42 cellular contexts compared by ENCODE assay signal in genomic region chr14:101512396-101512695, GRCh38. TPM values are rescaled to one million over a fixed set of nuclear protein-coding genes. Genes with fewer than 3 reads are reported as not detected.
"Had no signal": no experiment of that assay in that cellular context is flagged by ENCODE, and none has a peak within 500 bp of the region (broad histone marks: within the 10 kb centered on the region; RNA-seq: fewer than 3 reads in every experiment).

No MANE protein-coding gene starts in this region.

- H3K9me3 Mint-ChIP-seq: activated T-helper 1 cell treated with anti-CD3 and anti-CD28 coated beads, Interleukin-12 subunit alpha, Interleukin-12 subunit beta, Interleukin-2, Interleukin-4 antibody, amounts not matched to agents 30 ng/mL and 10 ng/mL and 1 ng/mL, durations not matched to agents 14 hours and 24 hours and 36 hours; central memory CD8-positive, alpha-beta T cell had no signal

- FAIRE-seq: astrocyte, bronchial epithelial cell, TTC549 had no signal

- H3K4me3 Mint-ChIP-seq: activated CD4-positive, alpha-beta memory T cell treated with anti-CD3 and anti-CD28 coated beads for 36 hours; activated CD4-positive, alpha-beta T cell treated with anti-CD3 and anti-CD28 coated beads for 36 hours; activated CD4-positive, alpha-beta T cell treated with anti-CD3 and anti-CD28 coated beads, Interleukin-2, amount 10 ng/mL, durations not matched to agents 7 days and 5 days; activated CD8-positive, alpha-beta T cell treated with anti-CD3 and anti-CD28 coated beads for 36 hours; activated naive CD4-positive, alpha-beta T cell treated with anti-CD3 and anti-CD28 coated beads for 36 hours; activated naive CD8-positive, alpha-beta T cell treated with anti-CD3 and anti-CD28 coated beads for 36 hours; activated T-cell treated with anti-CD3 and anti-CD28 coated beads, Interleukin-2, amount 50 U/mL, for 4 hours; activated T-cell treated with anti-CD3 and anti-CD28 coated beads, Interleukin-2, amount 50 U/mL, for 72 hours; activated T-helper 1 cell treated with anti-CD3 and anti-CD28 coated beads, Interleukin-12 subunit alpha, Interleukin-12 subunit beta, Interleukin-2, Interleukin-4 antibody, amounts not matched to agents 30 ng/mL and 10 ng/mL and 1 ng/mL, durations not matched to agents 14 hours and 24 hours and 36 hours; activated T-helper 17 cell treated with anti-CD3 and anti-CD28 coated beads, Interleukin-2, amount 50 U/mL, for 72 hours; central memory CD8-positive, alpha-beta T cell; T-helper 1 cell treated with Interleukin-12 subunit alpha and Interleukin-12 subunit beta and Interleukin-4 antibody, amounts not matched to agents 30 μg/mL and 1 μg/mL, for 36 hours; T-helper 2 cell treated with Interferon-gamma antibody and Interleukin-4, amounts not matched to agents 5 μg/mL and 100 μg/mL, for 36 hours; WTC11 had no signal

- H3K4me1 ChIP-seq: adrenal gland, body of pancreas had no signal

- H3K27ac ChIP-seq: adrenal gland, body of pancreas, brain microvascular endothelial cell, cardiac muscle cell, WERI-Rb-1 had no signal

- H3K27ac Mint-ChIP-seq: activated CD4-positive, alpha-beta memory T cell treated with anti-CD3 and anti-CD28 coated beads for 36 hours; activated CD4-positive, alpha-beta T cell treated with anti-CD3 and anti-CD28 coated beads for 36 hours; activated CD4-positive, alpha-beta T cell treated with anti-CD3 and anti-CD28 coated beads, Interleukin-2, amount 10 ng/mL, durations not matched to agents 7 days and 5 days; activated CD8-positive, alpha-beta T cell treated with anti-CD3 and anti-CD28 coated beads for 36 hours; activated naive CD4-positive, alpha-beta T cell treated with anti-CD3 and anti-CD28 coated beads for 36 hours; activated naive CD4-positive, alpha-beta T cell treated with anti-CD3 and anti-CD28 coated beads, Interleukin-2, amount 50 U/mL, for 72 hours; activated naive CD8-positive, alpha-beta T cell treated with anti-CD3 and anti-CD28 coated beads for 36 hours; activated T-cell treated with anti-CD3 and anti-CD28 coated beads, Interleukin-2, amount 50 U/mL, for 72 hours; activated T-helper 1 cell treated with anti-CD3 and anti-CD28 coated beads, Interleukin-12 subunit alpha, Interleukin-12 subunit beta, Interleukin-2, Interleukin-4 antibody, amounts not matched to agents 30 ng/mL and 10 ng/mL and 1 ng/mL, durations not matched to agents 14 hours and 24 hours and 36 hours; activated T-helper 17 cell treated with anti-CD3 and anti-CD28 coated beads, Interleukin-2, amount 50 U/mL, for 72 hours; T-helper 1 cell treated with Interleukin-12 subunit alpha and Interleukin-12 subunit beta and Interleukin-4 antibody, amounts not matched to agents 30 μg/mL and 1 μg/mL, for 36 hours; T-helper 2 cell treated with Interferon-gamma antibody and Interleukin-4, amounts not matched to agents 5 μg/mL and 100 μg/mL, for 36 hours; WTC11 had no signal

- ATAC-seq: activated CD4-positive, alpha-beta T cell treated with anti-CD3 and anti-CD28 coated beads for 36 hours; activated CD4-positive, CD25-positive, alpha-beta regulatory T cell treated with anti-CD3 and anti-CD28 coated beads, Interleukin-2, amount 50 U/mL, for 24 hours; activated CD8-positive, alpha-beta T cell treated with anti-CD3 and anti-CD28 coated beads for 36 hours; activated naive CD4-positive, alpha-beta T cell treated with anti-CD3 and anti-CD28 coated beads, Interleukin-2, amount 50 U/mL, for 72 hours; activated T-cell treated with anti-CD3 and anti-CD28 coated beads, Interleukin-2, amount 50 U/mL, for 4 hours; activated T-cell treated with anti-CD3 and anti-CD28 coated beads, Interleukin-2, amount 50 U/mL, for 72 hours; activated T-helper 17 cell treated with anti-CD3 and anti-CD28 coated beads, Interleukin-2, amount 50 U/mL, for 72 hours; body of pancreas; WTC11 had no signal

- H3K9me3 ChIP-seq: adrenal gland, body of pancreas had no signal

- H3K4me3 ChIP-seq: adrenal gland, body of pancreas, cardiac muscle cell had no signal

- H3K4me1 Mint-ChIP-seq: activated CD4-positive, alpha-beta T cell treated with anti-CD3 and anti-CD28 coated beads for 36 hours; activated CD4-positive, alpha-beta T cell treated with anti-CD3 and anti-CD28 coated beads, Interleukin-2, amount 10 ng/mL, durations not matched to agents 7 days and 5 days; activated naive CD8-positive, alpha-beta T cell treated with anti-CD3 and anti-CD28 coated beads for 36 hours; activated T-helper 17 cell treated with anti-CD3 and anti-CD28 coated beads, Interleukin-2, amount 50 U/mL, for 72 hours; central memory CD8-positive, alpha-beta T cell; WTC11 had no signal

- H3K36me3 Mint-ChIP-seq: activated CD4-positive, alpha-beta memory T cell treated with anti-CD3 and anti-CD28 coated beads for 36 hours; activated naive CD8-positive, alpha-beta T cell treated with anti-CD3 and anti-CD28 coated beads for 36 hours had no signal

- H3K27me3 ChIP-seq: adrenal gland, body of pancreas, brain microvascular endothelial cell, cardiac muscle cell had no signal

- DNase-seq: activated CD4-positive, alpha-beta memory T cell treated with anti-CD3 and anti-CD28 coated beads for 36 hours; activated CD4-positive, alpha-beta T cell treated with anti-CD3 and anti-CD28 coated beads for 1 hour; activated CD4-positive, alpha-beta T cell treated with anti-CD3 and anti-CD28 coated beads for 36 hours; activated CD4-positive, alpha-beta T cell treated with anti-CD3 and anti-CD28 coated beads for 48 hours; activated CD4-positive, alpha-beta T cell treated with anti-CD3 and anti-CD28 coated beads, Interleukin-2, amount 10 ng/mL, durations not matched to agents 7 days and 5 days; activated CD4-positive, CD25-positive, alpha-beta regulatory T cell; activated CD8-positive, alpha-beta memory T cell treated with anti-CD3 and anti-CD28 coated beads, Interleukin-2, amount 50 U/mL, for 4 hours; activated CD8-positive, alpha-beta T cell treated with anti-CD3 and anti-CD28 coated beads for 36 hours; activated effector memory CD4-positive, alpha-beta T cell treated with anti-CD3 and anti-CD28 coated beads, Interleukin-2, amount 50 U/mL, for 16 hours; activated gamma-delta T cell treated with Interleukin-2 at 50 U/mL for 16 hours; activated naive CD4-positive, alpha-beta T cell; activated naive CD4-positive, alpha-beta T cell treated with anti-CD3 and anti-CD28 coated beads for 36 hours; activated naive CD4-positive, alpha-beta T cell treated with anti-CD3 and anti-CD28 coated beads, Interleukin-2, amount 50 U/mL, for 16 hours; activated naive CD8-positive, alpha-beta T cell treated with anti-CD3 and anti-CD28 coated beads for 36 hours; activated T-cell treated with anti-CD3 and anti-CD28 coated beads for 4 hours; activated T-cell treated with anti-CD3 and anti-CD28 coated beads, Interleukin-2, amount 50 U/mL, for 1 hour; activated T-cell treated with anti-CD3 and anti-CD28 coated beads, Interleukin-2, amount 50 U/mL, for 4 hours; activated T-cell treated with anti-CD3 and anti-CD28 coated beads, Interleukin-2, amount 50 U/mL, for 72 hours; adrenal gland; amniotic stem cell; body of pancreas; brain microvascular endothelial cell; caudate nucleus; cerebellar nuclear complex; T-helper 1 cell; T-helper 2 cell; T-helper 9 cell; WERI-Rb-1 had no signal

- H3K36me3 ChIP-seq: adrenal gland, brain microvascular endothelial cell, cardiac muscle cell, WERI-Rb-1 had no signal

- H3K27me3 Mint-ChIP-seq: activated CD4-positive, alpha-beta memory T cell treated with anti-CD3 and anti-CD28 coated beads for 36 hours; activated CD4-positive, alpha-beta T cell treated with anti-CD3 and anti-CD28 coated beads for 36 hours; activated CD4-positive, alpha-beta T cell treated with anti-CD3 and anti-CD28 coated beads, Interleukin-2, amount 10 ng/mL, durations not matched to agents 7 days and 5 days; activated CD8-positive, alpha-beta T cell treated with anti-CD3 and anti-CD28 coated beads for 36 hours; activated naive CD8-positive, alpha-beta T cell treated with anti-CD3 and anti-CD28 coated beads for 36 hours; activated T-helper 17 cell treated with anti-CD3 and anti-CD28 coated beads, Interleukin-2, amount 50 U/mL, for 72 hours had no signal

RNA-seq across cellular contexts. Expression of gene DIO3, which starts 48.9 kb away (rescaled TPM):
- total RNA-seq: activated CD4-positive, alpha-beta memory T cell treated with anti-CD3 and anti-CD28 coated beads for 36 hours; activated CD4-positive, alpha-beta T cell treated with anti-CD3 and anti-CD28 coated beads for 36 hours; activated CD4-positive, alpha-beta T cell treated with anti-CD3 and anti-CD28 coated beads, Interleukin-2, amount 10 ng/mL, durations not matched to agents 7 days and 5 days; activated CD8-positive, alpha-beta memory T cell treated with anti-CD3 and anti-CD28 coated beads for 36 hours; activated CD8-positive, alpha-beta T cell treated with anti-CD3 and anti-CD28 coated beads for 36 hours; activated naive CD4-positive, alpha-beta T cell treated with anti-CD3 and anti-CD28 coated beads for 36 hours; activated naive CD4-positive, alpha-beta T cell treated with anti-CD3 and anti-CD28 coated beads, Interleukin-2, amount 50 U/mL, for 72 hours; activated naive CD8-positive, alpha-beta T cell treated with anti-CD3 and anti-CD28 coated beads for 36 hours; activated T-cell treated with anti-CD3 and anti-CD28 coated beads, Interleukin-2, amount 50 U/mL, for 4 hours; activated T-cell treated with anti-CD3 and anti-CD28 coated beads, Interleukin-2, amount 50 U/mL, for 72 hours; activated T-helper 1 cell treated with anti-CD3 and anti-CD28 coated beads, Interleukin-12 subunit alpha, Interleukin-12 subunit beta, Interleukin-2, Interleukin-4 antibody, amounts not matched to agents 30 ng/mL and 10 ng/mL and 1 ng/mL, durations not matched to agents 14 hours and 24 hours and 36 hours; activated T-helper 17 cell treated with anti-CD3 and anti-CD28 coated beads, Interleukin-2, amount 50 U/mL, for 72 hours; bronchial epithelial cell; chondrocyte had no signal
- polyA plus RNA-seq: cardiac muscle cell had no signal
